ENCODE assay signal across 27 cellular contexts in the genomic region with DNA sequence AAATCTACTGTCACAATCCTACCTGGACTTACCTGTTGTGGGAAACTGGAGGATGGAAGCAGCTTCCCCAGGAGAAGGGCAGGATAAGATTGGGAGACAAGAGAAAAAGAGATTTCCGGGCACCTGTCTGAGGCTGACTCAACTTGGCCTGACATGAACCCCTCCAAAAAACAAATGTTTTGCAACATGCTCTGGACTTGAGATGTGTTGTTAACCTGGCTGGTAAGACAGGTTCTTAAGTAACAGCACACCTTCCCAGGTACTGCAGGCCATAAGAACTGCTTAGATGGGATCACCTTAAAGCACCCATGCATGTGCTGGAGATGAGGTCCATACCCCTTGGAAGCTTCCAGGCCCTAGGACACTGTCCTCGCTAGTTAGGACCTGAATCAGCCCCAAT. TPM values are rescaled to one million over a fixed set of nuclear protein-coding genes. Genes with fewer than 3 reads are reported as not detected.
"Had no signal": no experiment of that assay in that cellular context is flagged by ENCODE, and none has a peak within 500 bp of the region (broad histone marks: within the 10 kb centered on the region; RNA-seq: fewer than 3 reads in every experiment).

No MANE protein-coding gene starts in this region.

- H3K9me3 Mint-ChIP-seq: dendritic cell treated with granulocyte-macrophage colony-stimulating factor and Interleukin-4, amounts not matched to agents 40 ng/mL and 50 ng/mL, for 4 days; effector memory CD8-positive, alpha-beta T cell; endodermal cell; immature natural killer cell; mesothelial cell of epicardium had no signal

- H3K9me3 ChIP-seq: colonic mucosa, esophagus muscularis mucosa, gastroesophageal sphincter, heart left ventricle, left lung, lower lobe of right lung, mucosa of descending colon had no signal

- H3K79me2 ChIP-seq: hepatocyte had no signal

- H3K4me2 ChIP-seq: hepatocyte had no signal

- ATAC-seq: effector memory CD8-positive, alpha-beta T cell; foreskin keratinocyte; gastroesophageal sphincter; heart left ventricle; left lung; left ventricle myocardium superior; lower lobe of right lung; mucosa of descending colon had no signal

- H3K4me3 ChIP-seq: colonic mucosa, esophagus muscularis mucosa, gastroesophageal sphincter, heart left ventricle, hepatocyte, left lung, lower lobe of right lung, mucosa of descending colon had no signal

- H3K27ac Mint-ChIP-seq: dendritic cell treated with granulocyte-macrophage colony-stimulating factor and Interleukin-4, amounts not matched to agents 40 ng/mL and 50 ng/mL, for 4 days; effector memory CD8-positive, alpha-beta T cell; endodermal cell; immature natural killer cell; mesothelial cell of epicardium; naive B cell had no signal

- H3K4me1 ChIP-seq: colonic mucosa had no signal

- H2AFZ ChIP-seq: hepatocyte had no signal

- H3K27ac ChIP-seq: colonic mucosa, esophagus muscularis mucosa, foreskin keratinocyte, gastroesophageal sphincter, heart left ventricle, hepatocyte, left lung, lower lobe of right lung had no signal

- H3K36me3 ChIP-seq: colonic mucosa, esophagus muscularis mucosa, gastroesophageal sphincter, heart left ventricle, left lung, lower lobe of right lung had no signal

- H3K36me3 Mint-ChIP-seq: immature natural killer cell, mesothelial cell of epicardium, naive B cell had no signal

- H3K4me3 Mint-ChIP-seq: dendritic cell treated with granulocyte-macrophage colony-stimulating factor and Interleukin-4, amounts not matched to agents 40 ng/mL and 50 ng/mL, for 4 days; effector memory CD8-positive, alpha-beta T cell; endodermal cell; immature natural killer cell; mesothelial cell of epicardium; naive B cell had no signal

- DNase-seq: colonic mucosa; cortex of kidney; effector CD8-positive, alpha-beta T cell; effector memory CD8-positive, alpha-beta T cell; endodermal cell; erythroblast; foreskin keratinocyte; heart left ventricle; hypothalamus; immature natural killer cell; islet precursor cell; kidney; kidney glomerular epithelial cell; left lung; left ventricle myocardium superior; lower lobe of right lung; mesenchymal stem cell; mucosa of descending colon; naive B cell had no signal

RNA-seq across cellular contexts. Expression of gene SMIM43, which starts 4.4 kb away (rescaled TPM):
- total RNA-seq: chondrocyte, endodermal cell, foreskin keratinocyte, hepatocyte, kidney, left ventricle myocardium superior, lower leg skin, mesenteric fat pad, mesothelial cell of epicardium had no signal
